ENCODE assay signal across 2 cellular contexts in the genomic region with DNA sequence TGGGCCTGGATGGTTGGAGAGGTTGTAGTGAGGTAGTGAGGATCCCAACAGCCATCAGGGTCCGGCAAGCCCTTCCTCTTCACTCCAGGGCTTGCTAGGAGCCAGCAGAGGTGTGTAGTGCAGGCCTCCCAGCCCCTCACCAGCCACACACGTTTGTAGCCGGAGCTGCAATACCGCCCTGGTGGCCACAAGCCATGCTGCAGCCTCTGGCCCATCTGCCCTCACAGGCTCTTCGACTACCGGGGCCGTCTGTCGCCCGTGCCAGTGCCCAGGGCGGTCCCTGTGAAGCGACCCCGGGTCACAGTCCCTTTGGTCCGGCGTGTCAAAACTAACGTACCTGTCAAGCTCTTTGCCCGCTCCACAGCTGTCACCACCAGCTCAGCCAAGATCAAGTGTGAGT.
TF ChIP-seq lines count a peak whose summit lies in the region.

No MANE protein-coding gene starts in this region.

TF ChIP-seq in GM23338, 12 proteins besides CTCF, POLR2A, EP300 and RAD21:
- TF ChIP-seq ZNF331 (CRISPR knock-in tag; IDR thresholded peaks at IDR 0.05; ENCODE audit: low read depth) (no peak), EZH2phosphoT487 (IDR thresholded peaks at IDR 0.05; ENCODE audit: unreplicated experiment) (no peak), NANOG (IDR thresholded peaks at IDR 0.05; ENCODE audit: borderline replicate concordance) (no peak), CREB1 (CRISPR knock-in tag; IDR thresholded peaks at IDR 0.05; ENCODE audit: low read depth) (no peak), ZNF462 (CRISPR knock-in tag; IDR thresholded peaks at IDR 0.05) (no peak), POLR2AphosphoS5 (IDR thresholded peaks at IDR 0.05; ENCODE audit: low read depth) (no peak), STAT1 (IDR thresholded peaks at IDR 0.05; ENCODE audit: unreplicated experiment) (no peak), ZNF114 (CRISPR knock-in tag; IDR thresholded peaks at IDR 0.05) (no peak)
- TF ChIP-seq, protein P1, sequence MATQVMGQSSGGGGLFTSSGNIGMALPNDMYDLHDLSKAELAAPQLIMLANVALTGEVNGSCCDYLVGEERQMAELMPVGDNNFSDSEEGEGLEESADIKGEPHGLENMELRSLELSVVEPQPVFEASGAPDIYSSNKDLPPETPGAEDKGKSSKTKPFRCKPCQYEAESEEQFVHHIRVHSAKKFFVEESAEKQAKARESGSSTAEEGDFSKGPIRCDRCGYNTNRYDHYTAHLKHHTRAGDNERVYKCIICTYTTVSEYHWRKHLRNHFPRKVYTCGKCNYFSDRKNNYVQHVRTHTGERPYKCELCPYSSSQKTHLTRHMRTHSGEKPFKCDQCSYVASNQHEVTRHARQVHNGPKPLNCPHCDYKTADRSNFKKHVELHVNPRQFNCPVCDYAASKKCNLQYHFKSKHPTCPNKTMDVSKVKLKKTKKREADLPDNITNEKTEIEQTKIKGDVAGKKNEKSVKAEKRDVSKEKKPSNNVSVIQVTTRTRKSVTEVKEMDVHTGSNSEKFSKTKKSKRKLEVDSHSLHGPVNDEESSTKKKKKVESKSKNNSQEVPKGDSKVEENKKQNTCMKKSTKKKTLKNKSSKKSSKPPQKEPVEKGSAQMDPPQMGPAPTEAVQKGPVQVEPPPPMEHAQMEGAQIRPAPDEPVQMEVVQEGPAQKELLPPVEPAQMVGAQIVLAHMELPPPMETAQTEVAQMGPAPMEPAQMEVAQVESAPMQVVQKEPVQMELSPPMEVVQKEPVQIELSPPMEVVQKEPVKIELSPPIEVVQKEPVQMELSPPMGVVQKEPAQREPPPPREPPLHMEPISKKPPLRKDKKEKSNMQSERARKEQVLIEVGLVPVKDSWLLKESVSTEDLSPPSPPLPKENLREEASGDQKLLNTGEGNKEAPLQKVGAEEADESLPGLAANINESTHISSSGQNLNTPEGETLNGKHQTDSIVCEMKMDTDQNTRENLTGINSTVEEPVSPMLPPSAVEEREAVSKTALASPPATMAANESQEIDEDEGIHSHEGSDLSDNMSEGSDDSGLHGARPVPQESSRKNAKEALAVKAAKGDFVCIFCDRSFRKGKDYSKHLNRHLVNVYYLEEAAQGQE (IDR thresholded peaks at IDR 0.05; ENCODE audit: unreplicated experiment) = no peak

TF ChIP-seq in GM12878, 131 proteins besides CTCF, POLR2A, EP300 and RAD21:
- TF ChIP-seq PAX8 (IDR thresholded peaks at IDR 0.05) (no peak), EGR1 (IDR thresholded peaks at IDR 0.05; ENCODE audit: borderline replicate concordance in 1 of 2, low read depth in 2 of 2, low read length in 2 of 2) (no peak), NKRF (conservative IDR thresholded peaks at IDR 0.05) (no peak), TCF7 (IDR thresholded peaks at IDR 0.05; ENCODE audit: borderline replicate concordance) (no peak), CBX5 (IDR thresholded peaks at IDR 0.05; ENCODE audit: low read depth) (no peak), RBBP5 (conservative IDR thresholded peaks at IDR 0.05) (no peak), RUNX3 (IDR thresholded peaks at IDR 0.05; ENCODE audit: low read length) (no peak), NFIC (IDR thresholded peaks at IDR 0.05; ENCODE audit: low read depth, low read length) (no peak), MXI1 (IDR thresholded peaks at IDR 0.05; ENCODE audit: low read depth, low read length) (no peak), ZBTB33 (IDR thresholded peaks at IDR 0.05) (no peak), ATF7 (IDR thresholded peaks at IDR 0.05; ENCODE audit: low read depth) (no peak), CHD4 (IDR thresholded peaks at IDR 0.05) (no peak)
- TF ChIP-seq, protein P2, sequence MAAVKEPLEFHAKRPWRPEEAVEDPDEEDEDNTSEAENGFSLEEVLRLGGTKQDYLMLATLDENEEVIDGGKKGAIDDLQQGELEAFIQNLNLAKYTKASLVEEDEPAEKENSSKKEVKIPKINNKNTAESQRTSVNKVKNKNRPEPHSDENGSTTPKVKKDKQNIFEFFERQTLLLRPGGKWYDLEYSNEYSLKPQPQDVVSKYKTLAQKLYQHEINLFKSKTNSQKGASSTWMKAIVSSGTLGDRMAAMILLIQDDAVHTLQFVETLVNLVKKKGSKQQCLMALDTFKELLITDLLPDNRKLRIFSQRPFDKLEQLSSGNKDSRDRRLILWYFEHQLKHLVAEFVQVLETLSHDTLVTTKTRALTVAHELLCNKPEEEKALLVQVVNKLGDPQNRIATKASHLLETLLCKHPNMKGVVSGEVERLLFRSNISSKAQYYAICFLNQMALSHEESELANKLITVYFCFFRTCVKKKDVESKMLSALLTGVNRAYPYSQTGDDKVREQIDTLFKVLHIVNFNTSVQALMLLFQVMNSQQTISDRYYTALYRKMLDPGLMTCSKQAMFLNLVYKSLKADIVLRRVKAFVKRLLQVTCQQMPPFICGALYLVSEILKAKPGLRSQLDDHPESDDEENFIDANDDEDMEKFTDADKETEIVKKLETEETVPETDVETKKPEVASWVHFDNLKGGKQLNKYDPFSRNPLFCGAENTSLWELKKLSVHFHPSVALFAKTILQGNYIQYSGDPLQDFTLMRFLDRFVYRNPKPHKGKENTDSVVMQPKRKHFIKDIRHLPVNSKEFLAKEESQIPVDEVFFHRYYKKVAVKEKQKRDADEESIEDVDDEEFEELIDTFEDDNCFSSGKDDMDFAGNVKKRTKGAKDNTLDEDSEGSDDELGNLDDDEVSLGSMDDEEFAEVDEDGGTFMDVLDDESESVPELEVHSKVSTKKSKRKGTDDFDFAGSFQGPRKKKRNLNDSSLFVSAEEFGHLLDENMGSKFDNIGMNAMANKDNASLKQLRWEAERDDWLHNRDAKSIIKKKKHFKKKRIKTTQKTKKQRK (IDR thresholded peaks at IDR 0.05; ENCODE audit: low read depth, low read length) = no peak
- TF ChIP-seq, protein P3, sequence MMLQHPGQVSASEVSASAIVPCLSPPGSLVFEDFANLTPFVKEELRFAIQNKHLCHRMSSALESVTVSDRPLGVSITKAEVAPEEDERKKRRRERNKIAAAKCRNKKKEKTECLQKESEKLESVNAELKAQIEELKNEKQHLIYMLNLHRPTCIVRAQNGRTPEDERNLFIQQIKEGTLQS (IDR thresholded peaks at IDR 0.05; ENCODE audit: borderline replicate concordance, extremely low read depth, low read depth, low read length) = no peak
TF ChIP-seq in GM12878: peak in this region for 0.
